Comparison of ENCODE assay signal across 12 cellular contexts in the genomic region with DNA sequence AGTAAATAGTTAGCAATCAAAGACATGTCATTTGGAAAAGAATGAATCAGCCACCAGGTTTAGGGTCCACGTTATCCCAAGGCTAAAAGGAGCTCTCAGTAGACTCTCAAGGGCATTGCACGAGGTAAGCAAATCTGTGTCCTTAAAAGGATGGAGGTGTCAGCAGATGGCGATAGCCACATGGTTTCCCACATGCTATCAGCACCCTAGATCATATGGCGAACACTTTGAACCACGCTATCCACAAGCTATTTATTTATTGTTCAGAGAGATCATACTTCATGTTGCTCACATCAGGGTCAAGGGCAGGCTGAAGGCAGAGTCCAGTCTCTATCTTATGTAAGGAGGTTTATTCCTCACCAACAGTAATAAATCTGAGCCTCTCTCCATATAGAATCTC. TPM values are rescaled to one million over a fixed set of nuclear protein-coding genes. Genes with fewer than 3 reads are reported as not detected.
DNase-seq lines count a peak whose midpoint lies in the region; ATAC-seq and TF ChIP-seq lines count a peak whose summit lies in the region.
"Had no signal": no experiment of that assay in that cellular context is flagged by ENCODE, and none has a peak within 500 bp of the region (broad histone marks: within the 10 kb centered on the region; RNA-seq: fewer than 3 reads in every experiment).

No MANE protein-coding gene starts in this region.

- H3K4me1 Mint-ChIP-seq in WTC11 = peaks cover 17% of the 10 kb centered on the region

- POLR2A ChIA-PET in WTC11 (lab: Charles Lee) = no interaction called here

- H3K27ac Mint-ChIP-seq in WTC11 = no peak overlapping the region
- H3K27ac Mint-ChIP-seq: activated naive CD8-positive, alpha-beta T cell; T-helper 2 cell treated with Interferon-gamma antibody and Interleukin-4, amounts not matched to agents 5 μg/mL and 100 μg/mL, for 36 hours had no signal

- ATAC-seq in WTC11 (peak; percentile 83), left colon (peak; percentile 61), HG03432 (IDR thresholded peaks at IDR 0.05; ENCODE audit: unreplicated experiment) (no peak)

- H3K4me3 Mint-ChIP-seq in WTC11 = no peak overlapping the region
- H3K4me3 Mint-ChIP-seq: activated naive CD8-positive, alpha-beta T cell; T-helper 2 cell treated with Interferon-gamma antibody and Interleukin-4, amounts not matched to agents 5 μg/mL and 100 μg/mL, for 36 hours had no signal

- H3K9me3 Mint-ChIP-seq in WTC11 = no peaks in the 10 kb centered on the region
- H3K9me3 Mint-ChIP-seq: T-helper 2 cell treated with Interferon-gamma antibody and Interleukin-4, amounts not matched to agents 5 μg/mL and 100 μg/mL, for 36 hours had no signal

- peak; percentile 6 for DNase-seq in GM12865 (ENCODE audit: low read depth)
- DNase-seq in M059J (ENCODE audit: low read depth) = peak; percentile 36
- no peak for DNase-seq in WTC11 (ENCODE audit: low spot score)
- no peak for DNase-seq in left colon
- no peak for DNase-seq in NCI-H1048 (lab: John Stamatoyannopoulos, UW)
- DNase-seq in COLO829 (ENCODE audit: low spot score) = no peak
- DNase-seq: DMS79, NCI-H1105 treated with DMSO at 0.1 percent for 48 hours had no signal

- TF ChIP-seq CTCF in GM12865 (IDR thresholded peaks at IDR 0.05; ENCODE audit: insufficient read depth, low read depth, low read length, missing control alignments) = no peak
- TF ChIP-seq CTCF in WTC11 (IDR thresholded peaks at IDR 0.05) = no peak

- intact Hi-C loops in left colon (cut with DNase I, micrococcal nuclease) = no loop called here

- CTCF ChIA-PET in WTC11 (lab: Charles Lee) = interaction anchor here (1.0 to 2.3 kb wide), 8 partner anchors 8 to 189 kb away, joined by 3 to 43 read pairs (median 4); no protein-coding TSS in a partner anchor

- no peaks in the 10 kb centered on the region; the same call in 1 of the 2 replicates for H3K27me3 Mint-ChIP-seq in WTC11 (ENCODE audit: low read depth)
- H3K27me3 Mint-ChIP-seq: activated naive CD8-positive, alpha-beta T cell had no signal

- no peaks in the 10 kb centered on the region for H3K36me3 Mint-ChIP-seq in WTC11
- H3K36me3 Mint-ChIP-seq: activated naive CD8-positive, alpha-beta T cell had no signal

- H3K4me3 ChIP-seq in GM12865 (ENCODE audit: low read depth, low read length) = no peak overlapping the region

TF ChIP-seq in WTC11, 78 proteins besides CTCF, POLR2A, EP300 and RAD21:
- TF ChIP-seq, protein P1, sequence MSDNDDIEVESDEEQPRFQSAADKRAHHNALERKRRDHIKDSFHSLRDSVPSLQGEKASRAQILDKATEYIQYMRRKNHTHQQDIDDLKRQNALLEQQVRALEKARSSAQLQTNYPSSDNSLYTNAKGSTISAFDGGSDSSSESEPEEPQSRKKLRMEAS (CRISPR knock-in tag; IDR thresholded peaks at IDR 0.05) = peak; percentile 41; the same call in 1 of the 2 replicates
- TF ChIP-seq, protein P2, sequence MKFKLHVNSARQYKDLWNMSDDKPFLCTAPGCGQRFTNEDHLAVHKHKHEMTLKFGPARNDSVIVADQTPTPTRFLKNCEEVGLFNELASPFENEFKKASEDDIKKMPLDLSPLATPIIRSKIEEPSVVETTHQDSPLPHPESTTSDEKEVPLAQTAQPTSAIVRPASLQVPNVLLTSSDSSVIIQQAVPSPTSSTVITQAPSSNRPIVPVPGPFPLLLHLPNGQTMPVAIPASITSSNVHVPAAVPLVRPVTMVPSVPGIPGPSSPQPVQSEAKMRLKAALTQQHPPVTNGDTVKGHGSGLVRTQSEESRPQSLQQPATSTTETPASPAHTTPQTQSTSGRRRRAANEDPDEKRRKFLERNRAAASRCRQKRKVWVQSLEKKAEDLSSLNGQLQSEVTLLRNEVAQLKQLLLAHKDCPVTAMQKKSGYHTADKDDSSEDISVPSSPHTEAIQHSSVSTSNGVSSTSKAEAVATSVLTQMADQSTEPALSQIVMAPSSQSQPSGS (CRISPR knock-in tag; IDR thresholded peaks at IDR 0.05; ENCODE audit: borderline replicate concordance, low read depth) = no peak
TF ChIP-seq in WTC11: peak in this region for 1.

RNA-seq across cellular contexts. Expression of a gene that starts 43.7 kb away (rescaled TPM):
- 5.8 and 8.9 TPM in 2 replicates for total RNA-seq in M059J (2014; rRNA removed; shearing (Covaris generic))
- total RNA-seq in WTC11 (2021) = 0.87 to 2.6 TPM (median 1.1 TPM) in 3 replicates
- 1 to 10 TPM in 1 of 2 donors, under 1 TPM in 1; 0.61 to 1.1 TPM for total RNA-seq in left colon
- total RNA-seq: dermis microvascular lymphatic vessel endothelial cell had no signal

Comparison
In these comparisons a context has a peak if more than half of its experiments do, and no peak if none do; other contexts are left out.
1. DNase-seq: peak in GM12865 (single experiment) and M059J (single experiment); none in WTC11 (single experiment), left colon (0 of 2), NCI-H1048 (single experiment) and COLO829 (single experiment).